1 cellular context compared by ENCODE assay signal in genomic region chr1:196960854-196961253, GRCh38.
TF ChIP-seq lines count a peak whose summit lies in the region.

No MANE protein-coding gene starts in this region.

TF ChIP-seq in HepG2, 621 proteins besides CTCF, POLR2A, EP300 and RAD21:
- no peak for TF ChIP-seq GPBP1L1 (CRISPR knock-in tag; IDR thresholded peaks at IDR 0.05)
- TF ChIP-seq MNT (IDR thresholded peaks at IDR 0.05), result peak; percentile 74
- TF ChIP-seq TOE1 (CRISPR knock-in tag; IDR thresholded peaks at IDR 0.05), result no peak
